1 cellular context compared by ENCODE assay signal in the genomic region with DNA sequence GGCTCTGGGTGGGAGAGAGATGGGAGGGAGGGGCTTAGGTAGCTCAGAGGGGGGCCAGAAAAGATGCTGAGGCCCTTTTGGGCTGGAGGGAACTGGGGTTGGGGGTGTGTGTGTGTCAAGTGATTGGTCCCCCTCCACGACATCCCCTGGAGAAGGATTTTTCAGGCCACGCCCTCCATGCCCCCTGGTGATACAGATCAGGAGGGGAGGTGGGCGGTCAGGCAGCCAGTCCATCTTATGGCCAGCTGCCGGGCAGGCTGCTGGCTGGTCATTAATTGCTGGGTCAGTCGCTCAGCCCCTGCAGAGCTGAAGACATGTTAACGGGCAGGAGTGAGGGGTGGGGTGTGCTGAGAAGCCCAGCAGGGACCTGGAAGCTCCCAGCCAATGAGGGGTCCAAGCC.
TF ChIP-seq lines count a peak whose summit lies in the region.

No MANE protein-coding gene starts in this region.

TF ChIP-seq in liver, 16 proteins besides CTCF, POLR2A, EP300 and RAD21 (continued from another document):
- TF ChIP-seq, protein P1, sequence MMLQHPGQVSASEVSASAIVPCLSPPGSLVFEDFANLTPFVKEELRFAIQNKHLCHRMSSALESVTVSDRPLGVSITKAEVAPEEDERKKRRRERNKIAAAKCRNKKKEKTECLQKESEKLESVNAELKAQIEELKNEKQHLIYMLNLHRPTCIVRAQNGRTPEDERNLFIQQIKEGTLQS (IDR thresholded peaks at IDR 0.05), result no peak
- no peak for TF ChIP-seq HNF4G (IDR thresholded peaks at IDR 0.05)
- TF ChIP-seq JUND (IDR thresholded peaks at IDR 0.05), result no peak
- TF ChIP-seq, protein P2, sequence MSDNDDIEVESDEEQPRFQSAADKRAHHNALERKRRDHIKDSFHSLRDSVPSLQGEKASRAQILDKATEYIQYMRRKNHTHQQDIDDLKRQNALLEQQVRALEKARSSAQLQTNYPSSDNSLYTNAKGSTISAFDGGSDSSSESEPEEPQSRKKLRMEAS (IDR thresholded peaks at IDR 0.05), result no peak
